In the genomic region with DNA sequence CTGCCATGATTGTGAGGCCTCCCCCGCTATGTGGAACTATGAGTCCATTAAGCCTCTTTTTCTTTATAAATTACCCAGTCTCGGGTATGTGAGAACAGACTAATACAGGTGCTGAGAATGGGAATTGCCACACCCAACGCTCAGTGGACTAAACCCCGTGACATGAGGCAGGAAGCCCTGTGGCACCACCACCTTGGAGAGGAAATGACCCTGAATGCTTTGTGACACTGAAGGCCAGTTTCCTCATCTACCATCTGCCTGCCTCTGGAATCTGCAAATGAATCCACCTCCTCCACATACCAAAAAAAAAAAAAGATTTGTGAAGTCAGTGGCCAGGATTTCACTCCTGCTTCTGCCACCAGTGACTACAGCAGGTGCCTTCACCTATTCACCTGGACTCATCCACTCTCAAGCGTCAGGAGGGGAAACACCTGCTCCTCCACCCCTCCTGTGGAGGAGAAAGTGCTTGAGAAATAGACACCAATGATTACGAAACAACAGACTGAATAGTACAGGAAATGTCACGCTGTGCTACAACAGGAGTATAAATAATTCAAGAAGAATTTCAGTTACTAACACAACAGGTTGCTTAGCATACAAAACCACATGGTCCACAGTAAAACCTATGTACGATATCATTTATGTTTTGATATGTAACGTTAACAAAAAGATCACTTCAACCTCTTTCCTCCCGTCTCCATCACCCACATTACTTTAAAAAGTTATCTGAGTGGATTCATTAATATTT, we compare ENCODE assay signal across 9 cellular contexts. TPM values are rescaled to one million over a fixed set of nuclear protein-coding genes. Genes with fewer than 3 reads are reported as not detected.
DNase-seq lines count a peak whose midpoint lies in the region; ATAC-seq and TF ChIP-seq lines count a peak whose summit lies in the region.
"Had no signal": no experiment of that assay in that cellular context is flagged by ENCODE, and none has a peak within 500 bp of the region (broad histone marks: within the 10 kb centered on the region; RNA-seq: fewer than 3 reads in every experiment).

No MANE protein-coding gene starts in this region.

- POLR2A ChIA-PET in activated CD4-positive, alpha-beta memory T cell treated with anti-CD3 and anti-CD28 coated beads for 36 hours (lab: Charles Lee), result no interaction called here

- peaks cover 19% of the 10 kb centered on the region for H3K36me3 Mint-ChIP-seq in activated CD4-positive, alpha-beta memory T cell treated with anti-CD3 and anti-CD28 coated beads for 36 hours

- H3K27me3 ChIP-seq in heart left ventricle (no peaks in the 10 kb centered on the region), stomach smooth muscle (ENCODE audit: control insufficient read depth in 1 of 2, insufficient read depth in 2 of 2, low read length in 2 of 2) (no peaks in the 10 kb centered on the region), Karpas-422 (ENCODE audit: low read length) (no peaks in the 10 kb centered on the region)

- intact Hi-C loops in heart left ventricle (cut with DNase I), result no loop called here
- intact Hi-C loops in activated CD4-positive, alpha-beta memory T cell treated with anti-CD3 and anti-CD28 coated beads for 36 hours (cut with micrococcal nuclease), result no loop called here

- H3K4me3 Mint-ChIP-seq in activated CD4-positive, alpha-beta memory T cell treated with anti-CD3 and anti-CD28 coated beads for 36 hours, result no peak overlapping the region
- H3K4me3 Mint-ChIP-seq: activated naive CD4-positive, alpha-beta T cell treated with anti-CD3 and anti-CD28 coated beads, Interleukin-2, amount 50 U/mL, for 24 hours had no signal

- CTCF ChIA-PET in activated CD4-positive, alpha-beta memory T cell treated with anti-CD3 and anti-CD28 coated beads for 36 hours (lab: Charles Lee), result no interaction called here

- H3K27ac Mint-ChIP-seq in activated CD4-positive, alpha-beta memory T cell treated with anti-CD3 and anti-CD28 coated beads for 36 hours, result no peak overlapping the region
- H3K27ac Mint-ChIP-seq: activated naive CD4-positive, alpha-beta T cell treated with anti-CD3 and anti-CD28 coated beads, Interleukin-2, amount 50 U/mL, for 24 hours had no signal

- H3K27ac ChIP-seq in heart left ventricle, result peak overlapping the region in 2 of 12 donors; percentile 53 to 58
- H3K27ac ChIP-seq in stomach smooth muscle (ENCODE audit: low read length), result peak overlapping the region; percentile 71
- no peak overlapping the region for H3K27ac ChIP-seq in Karpas-422 (ENCODE audit: low read length)

- H3K27me3 Mint-ChIP-seq in activated CD4-positive, alpha-beta memory T cell treated with anti-CD3 and anti-CD28 coated beads for 36 hours, result no peaks in the 10 kb centered on the region
- H3K27me3 Mint-ChIP-seq: activated naive CD4-positive, alpha-beta T cell treated with anti-CD3 and anti-CD28 coated beads, Interleukin-2, amount 50 U/mL, for 24 hours had no signal

- TF ChIP-seq POLR2A in heart left ventricle (IDR thresholded peaks at IDR 0.05), result no peak

- no peaks in the 10 kb centered on the region for H3K9me2 ChIP-seq in Karpas-422 (replicated peaks; ENCODE audit: insufficient read depth, low read length)

- H3K4me2 ChIP-seq in Karpas-422 (ENCODE audit: low read depth, low read length, poor library complexity, severe bottlenecking), result no peak overlapping the region

- no peaks in the 10 kb centered on the region for H3K9me3 Mint-ChIP-seq in activated CD4-positive, alpha-beta memory T cell treated with anti-CD3 and anti-CD28 coated beads for 36 hours
- H3K9me3 Mint-ChIP-seq: activated naive CD4-positive, alpha-beta T cell treated with anti-CD3 and anti-CD28 coated beads, Interleukin-2, amount 50 U/mL, for 24 hours had no signal

- 43 to 54% (median 52%) methylated on average over 10 of the region's 10 CpGs for WGBS in heart left ventricle, 4 donors

- no peaks in the 10 kb centered on the region for H3K4me1 Mint-ChIP-seq in activated CD4-positive, alpha-beta memory T cell treated with anti-CD3 and anti-CD28 coated beads for 36 hours (ENCODE audit: low read depth)
- H3K4me1 Mint-ChIP-seq: activated naive CD4-positive, alpha-beta T cell treated with anti-CD3 and anti-CD28 coated beads, Interleukin-2, amount 50 U/mL, for 24 hours had no signal

- H4K20me1 ChIP-seq in Karpas-422 (ENCODE audit: insufficient read depth, low read depth, low read length), result no peaks in the 10 kb centered on the region

- H3K9ac ChIP-seq in stomach smooth muscle (ENCODE audit: low read length in 2 of 2) (peak overlapping the region in 1 of 2 donors; percentile 2), Karpas-422 (ENCODE audit: low read length) (no peak overlapping the region)

- H3K4me3 ChIP-seq in heart left ventricle (no peak overlapping the region), stomach smooth muscle (ENCODE audit: low read length in 2 of 2) (no peak overlapping the region), Karpas-422 (ENCODE audit: low read length) (no peak overlapping the region)

- no peaks in the 10 kb centered on the region for H3K79me2 ChIP-seq in Karpas-422 (ENCODE audit: low read length)

- H3K36me3 ChIP-seq in heart left ventricle, result peaks cover 0 to 5% (median 0%) of the 10 kb centered on the region in 9 donors
- H3K36me3 ChIP-seq in stomach smooth muscle (ENCODE audit: control insufficient read depth in 2 of 2, insufficient read depth in 2 of 2, low read length in 2 of 2), result peaks cover 14 to 28% of the 10 kb centered on the region in 2 donors
- H3K36me3 ChIP-seq in Karpas-422 (ENCODE audit: insufficient read depth, low read length), result no peaks in the 10 kb centered on the region

- DNase-seq in Kasumi-1 (lab: John Stamatoyannopoulos, UW) (peak; percentile 19 to 25), SHP77 (lab: John Stamatoyannopoulos, UW) (peak; percentile 52 to 67), heart left ventricle (no peak), SK-N-DZ (ENCODE audit: low spot score) (no peak), middle frontal gyrus (ENCODE audit: extremely low spot score, low spot score) (no peak), Karpas-422 (no peak)
- no peak for DNase-seq in activated CD4-positive, alpha-beta memory T cell treated with anti-CD3 and anti-CD28 coated beads for 36 hours

- H3K4me1 ChIP-seq in heart left ventricle (peaks cover 0 to 25% (median 14%) of the 10 kb centered on the region in 12 donors), stomach smooth muscle (ENCODE audit: control insufficient read depth, insufficient read depth, low read length) (peaks cover 30% of the 10 kb centered on the region), Karpas-422 (ENCODE audit: low read length) (peaks cover 4% of the 10 kb centered on the region; the same call in 1 of the 2 replicates)

- H3K9me3 ChIP-seq in heart left ventricle, result no peaks in the 10 kb centered on the region
- H3K9me3 ChIP-seq in stomach smooth muscle (ENCODE audit: control insufficient read depth in 2 of 2, low read length in 2 of 2), result no peaks in the 10 kb centered on the region
- no peaks in the 10 kb centered on the region for H3K9me3 ChIP-seq in Karpas-422 (ENCODE audit: low read length)

- ATAC-seq in heart left ventricle, result peak; percentile 48 to 75 (median 58)

- H2AFZ ChIP-seq in Karpas-422 (ENCODE audit: low read length), result no peak overlapping the region

- TF ChIP-seq CTCF in heart left ventricle (IDR thresholded peaks at IDR 0.05), result no peak

RNA-seq across cellular contexts. Expression of a gene that starts 41.4 kb away (rescaled TPM):
- total RNA-seq in heart left ventricle, result 1 to 10 TPM; 2.4 to 6.3 (median 3.7) TPM
- 1 to 10 TPM in 1 of 2 donors, under 1 TPM in 1; 0.95 to 6.3 TPM for polyA plus RNA-seq in heart left ventricle
- 1 to 10 TPM; 6.8 to 7.5 TPM for total RNA-seq in activated CD4-positive, alpha-beta memory T cell treated with anti-CD3 and anti-CD28 coated beads for 36 hours
- polyA plus RNA-seq in SK-N-DZ (2014; cell fraction: cytosol; rRNA removed), result 10.6 and 12.0 TPM in 2 replicates
- 14.7 and 25.0 TPM in 2 replicates for polyA plus RNA-seq in SK-N-DZ (2014; cell fraction: nucleus; rRNA removed)
- 1.5 and 1.7 TPM in 2 replicates for total RNA-seq in Karpas-422 (2014; rRNA removed; shearing (Covaris generic); ENCODE audit: low replicate concordance)

Comparison
In these comparisons a context has a peak if more than half of its experiments do, and no peak if none do; other contexts are left out.
1. DNase-seq: peak in Kasumi-1 (2 of 2) and SHP77 (2 of 2); none in heart left ventricle (0 of 5), activated CD4-positive, alpha-beta memory T cell treated with anti-CD3 and anti-CD28 coated beads for 36 hours (single experiment), SK-N-DZ (single experiment), middle frontal gyrus (single experiment) and Karpas-422 (single experiment).